In genomic region chr14:90256354-90257131, GRCh38 we compare ENCODE assay signal across 1 cellular context.
TF ChIP-seq lines count a peak whose summit lies in the region.

PSMC1 (plus strand) TSS chr14:90256553; CDS start chr14:90256598, 45 bp downstream.

TF ChIP-seq in HepG2, 621 proteins besides CTCF, POLR2A, EP300 and RAD21 (continued from another document and continues in another):
- TF ChIP-seq, protein P1, sequence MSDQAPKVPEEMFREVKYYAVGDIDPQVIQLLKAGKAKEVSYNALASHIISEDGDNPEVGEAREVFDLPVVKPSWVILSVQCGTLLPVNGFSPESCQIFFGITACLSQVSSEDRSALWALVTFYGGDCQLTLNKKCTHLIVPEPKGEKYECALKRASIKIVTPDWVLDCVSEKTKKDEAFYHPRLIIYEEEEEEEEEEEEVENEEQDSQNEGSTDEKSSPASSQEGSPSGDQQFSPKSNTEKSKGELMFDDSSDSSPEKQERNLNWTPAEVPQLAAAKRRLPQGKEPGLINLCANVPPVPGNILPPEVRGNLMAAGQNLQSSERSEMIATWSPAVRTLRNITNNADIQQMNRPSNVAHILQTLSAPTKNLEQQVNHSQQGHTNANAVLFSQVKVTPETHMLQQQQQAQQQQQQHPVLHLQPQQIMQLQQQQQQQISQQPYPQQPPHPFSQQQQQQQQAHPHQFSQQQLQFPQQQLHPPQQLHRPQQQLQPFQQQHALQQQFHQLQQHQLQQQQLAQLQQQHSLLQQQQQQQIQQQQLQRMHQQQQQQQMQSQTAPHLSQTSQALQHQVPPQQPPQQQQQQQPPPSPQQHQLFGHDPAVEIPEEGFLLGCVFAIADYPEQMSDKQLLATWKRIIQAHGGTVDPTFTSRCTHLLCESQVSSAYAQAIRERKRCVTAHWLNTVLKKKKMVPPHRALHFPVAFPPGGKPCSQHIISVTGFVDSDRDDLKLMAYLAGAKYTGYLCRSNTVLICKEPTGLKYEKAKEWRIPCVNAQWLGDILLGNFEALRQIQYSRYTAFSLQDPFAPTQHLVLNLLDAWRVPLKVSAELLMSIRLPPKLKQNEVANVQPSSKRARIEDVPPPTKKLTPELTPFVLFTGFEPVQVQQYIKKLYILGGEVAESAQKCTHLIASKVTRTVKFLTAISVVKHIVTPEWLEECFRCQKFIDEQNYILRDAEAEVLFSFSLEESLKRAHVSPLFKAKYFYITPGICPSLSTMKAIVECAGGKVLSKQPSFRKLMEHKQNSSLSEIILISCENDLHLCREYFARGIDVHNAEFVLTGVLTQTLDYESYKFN (CRISPR knock-in tag; conservative IDR thresholded peaks at IDR 0.05) = no peak
- TF ChIP-seq ZSCAN21 (CRISPR knock-in tag; IDR thresholded peaks at IDR 0.05; ENCODE audit: borderline replicate concordance) (peak; percentile 46; the same call in 1 of the 2 replicates), MIXL1 (CRISPR knock-in tag; IDR thresholded peaks at IDR 0.05) (peak; percentile 74), PREB (CRISPR knock-in tag; IDR thresholded peaks at IDR 0.05) (no peak), ZBTB38 (CRISPR knock-in tag; IDR thresholded peaks at IDR 0.05) (no peak), ZNF317 (CRISPR knock-in tag; IDR thresholded peaks at IDR 0.05) (peak; percentile 38; the same call in 1 of the 2 replicates), PRMT3 (CRISPR knock-in tag; IDR thresholded peaks at IDR 0.05; ENCODE audit: borderline replicate concordance, low read depth) (no peak), ZNF350 (CRISPR knock-in tag; IDR thresholded peaks at IDR 0.05; ENCODE audit: borderline replicate concordance, low read depth) (peak; percentile 88), PAF1 (CRISPR knock-in tag; IDR thresholded peaks at IDR 0.05) (no peak), ZSCAN30 (CRISPR knock-in tag; IDR thresholded peaks at IDR 0.05) (no peak), NKX3-1 (CRISPR knock-in tag; IDR thresholded peaks at IDR 0.05) (0 out of 2 replicates have a peak, but pooled peaks have one; percentile 25), SP4 (CRISPR knock-in tag; IDR thresholded peaks at IDR 0.05) (peak; percentile 50; the same call in 1 of the 2 replicates), ZBTB20 (CRISPR knock-in tag; IDR thresholded peaks at IDR 0.05; ENCODE audit: borderline replicate concordance, low read depth) (peak; percentile 32; the same call in 1 of the 2 replicates), ELF3 (CRISPR knock-in tag; IDR thresholded peaks at IDR 0.05) (peak; percentile 89), RORA (CRISPR knock-in tag; IDR thresholded peaks at IDR 0.05) (no peak), ZNF891 (CRISPR knock-in tag; IDR thresholded peaks at IDR 0.05) (no peak), ZNF75D (CRISPR knock-in tag; IDR thresholded peaks at IDR 0.05; ENCODE audit: borderline replicate concordance) (no peak), ZNF3 (CRISPR knock-in tag; IDR thresholded peaks at IDR 0.05) (no peak), ZMAT3 (CRISPR knock-in tag; conservative IDR thresholded peaks at IDR 0.05) (no peak), NFYC (CRISPR knock-in tag; IDR thresholded peaks at IDR 0.05) (0 out of 2 replicates have a peak, but pooled peaks have one; percentile 33), ZFP90 (CRISPR knock-in tag; IDR thresholded peaks at IDR 0.05; ENCODE audit: borderline replicate concordance) (no peak), ZNF10 (CRISPR knock-in tag; IDR thresholded peaks at IDR 0.05; ENCODE audit: borderline replicate concordance, low read depth) (no peak), ZNF530 (CRISPR knock-in tag; IDR thresholded peaks at IDR 0.05; ENCODE audit: low read depth) (no peak), ZNF629 (CRISPR knock-in tag; conservative IDR thresholded peaks at IDR 0.05) (no peak), HMG20A (CRISPR knock-in tag; IDR thresholded peaks at IDR 0.05; ENCODE audit: borderline replicate concordance) (no peak), STAT5B (CRISPR knock-in tag; IDR thresholded peaks at IDR 0.05) (no peak), ATF3 (CRISPR knock-in tag; IDR thresholded peaks at IDR 0.05) (peak; percentile 57; the same call in 1 of the 2 replicates), ZNF749 (CRISPR knock-in tag; IDR thresholded peaks at IDR 0.05; ENCODE audit: borderline replicate concordance) (no peak), TCF7 (IDR thresholded peaks at IDR 0.05; ENCODE audit: low read depth) (no peak), NFE2L1 (CRISPR knock-in tag; IDR thresholded peaks at IDR 0.05; ENCODE audit: borderline replicate concordance) (peak; percentile 99), ZNF20 (CRISPR knock-in tag; IDR thresholded peaks at IDR 0.05) (no peak), ARNT2 (CRISPR knock-in tag; IDR thresholded peaks at IDR 0.05; ENCODE audit: low read depth) (no peak), DBP (CRISPR knock-in tag; IDR thresholded peaks at IDR 0.05; ENCODE audit: not compliant biosample characterization) (peak; percentile 21), CENPBD1 (CRISPR knock-in tag; IDR thresholded peaks at IDR 0.05; ENCODE audit: borderline replicate concordance, low read depth) (no peak), DMAP1 (CRISPR knock-in tag; IDR thresholded peaks at IDR 0.05) (peak; percentile 93)
- TF ChIP-seq, protein P2, sequence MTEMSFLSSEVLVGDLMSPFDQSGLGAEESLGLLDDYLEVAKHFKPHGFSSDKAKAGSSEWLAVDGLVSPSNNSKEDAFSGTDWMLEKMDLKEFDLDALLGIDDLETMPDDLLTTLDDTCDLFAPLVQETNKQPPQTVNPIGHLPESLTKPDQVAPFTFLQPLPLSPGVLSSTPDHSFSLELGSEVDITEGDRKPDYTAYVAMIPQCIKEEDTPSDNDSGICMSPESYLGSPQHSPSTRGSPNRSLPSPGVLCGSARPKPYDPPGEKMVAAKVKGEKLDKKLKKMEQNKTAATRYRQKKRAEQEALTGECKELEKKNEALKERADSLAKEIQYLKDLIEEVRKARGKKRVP (CRISPR knock-in tag; IDR thresholded peaks at IDR 0.05) = no peak
- TF ChIP-seq, protein P3, sequence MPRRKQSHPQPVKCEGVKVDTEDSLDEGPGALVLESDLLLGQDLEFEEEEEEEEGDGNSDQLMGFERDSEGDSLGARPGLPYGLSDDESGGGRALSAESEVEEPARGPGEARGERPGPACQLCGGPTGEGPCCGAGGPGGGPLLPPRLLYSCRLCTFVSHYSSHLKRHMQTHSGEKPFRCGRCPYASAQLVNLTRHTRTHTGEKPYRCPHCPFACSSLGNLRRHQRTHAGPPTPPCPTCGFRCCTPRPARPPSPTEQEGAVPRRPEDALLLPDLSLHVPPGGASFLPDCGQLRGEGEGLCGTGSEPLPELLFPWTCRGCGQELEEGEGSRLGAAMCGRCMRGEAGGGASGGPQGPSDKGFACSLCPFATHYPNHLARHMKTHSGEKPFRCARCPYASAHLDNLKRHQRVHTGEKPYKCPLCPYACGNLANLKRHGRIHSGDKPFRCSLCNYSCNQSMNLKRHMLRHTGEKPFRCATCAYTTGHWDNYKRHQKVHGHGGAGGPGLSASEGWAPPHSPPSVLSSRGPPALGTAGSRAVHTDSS (CRISPR knock-in tag; conservative IDR thresholded peaks at IDR 0.05) = no peak
- TF ChIP-seq, protein P4, sequence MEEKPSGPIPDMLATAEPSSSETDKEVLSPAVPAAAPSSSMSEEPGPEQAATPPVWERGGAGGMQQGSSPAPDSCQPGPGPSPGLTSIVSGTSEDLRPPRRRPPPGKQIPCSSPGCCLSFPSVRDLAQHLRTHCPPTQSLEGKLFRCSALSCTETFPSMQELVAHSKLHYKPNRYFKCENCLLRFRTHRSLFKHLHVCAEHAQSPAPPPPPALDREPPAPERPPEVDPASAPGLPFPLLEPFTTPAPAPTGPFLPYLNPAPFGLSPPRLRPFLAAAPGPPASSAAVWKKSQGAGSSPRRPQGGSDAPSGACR (CRISPR knock-in tag; IDR thresholded peaks at IDR 0.05) = 0 out of 2 replicates have a peak, but pooled peaks have one; percentile 36
- TF ChIP-seq, protein P5, sequence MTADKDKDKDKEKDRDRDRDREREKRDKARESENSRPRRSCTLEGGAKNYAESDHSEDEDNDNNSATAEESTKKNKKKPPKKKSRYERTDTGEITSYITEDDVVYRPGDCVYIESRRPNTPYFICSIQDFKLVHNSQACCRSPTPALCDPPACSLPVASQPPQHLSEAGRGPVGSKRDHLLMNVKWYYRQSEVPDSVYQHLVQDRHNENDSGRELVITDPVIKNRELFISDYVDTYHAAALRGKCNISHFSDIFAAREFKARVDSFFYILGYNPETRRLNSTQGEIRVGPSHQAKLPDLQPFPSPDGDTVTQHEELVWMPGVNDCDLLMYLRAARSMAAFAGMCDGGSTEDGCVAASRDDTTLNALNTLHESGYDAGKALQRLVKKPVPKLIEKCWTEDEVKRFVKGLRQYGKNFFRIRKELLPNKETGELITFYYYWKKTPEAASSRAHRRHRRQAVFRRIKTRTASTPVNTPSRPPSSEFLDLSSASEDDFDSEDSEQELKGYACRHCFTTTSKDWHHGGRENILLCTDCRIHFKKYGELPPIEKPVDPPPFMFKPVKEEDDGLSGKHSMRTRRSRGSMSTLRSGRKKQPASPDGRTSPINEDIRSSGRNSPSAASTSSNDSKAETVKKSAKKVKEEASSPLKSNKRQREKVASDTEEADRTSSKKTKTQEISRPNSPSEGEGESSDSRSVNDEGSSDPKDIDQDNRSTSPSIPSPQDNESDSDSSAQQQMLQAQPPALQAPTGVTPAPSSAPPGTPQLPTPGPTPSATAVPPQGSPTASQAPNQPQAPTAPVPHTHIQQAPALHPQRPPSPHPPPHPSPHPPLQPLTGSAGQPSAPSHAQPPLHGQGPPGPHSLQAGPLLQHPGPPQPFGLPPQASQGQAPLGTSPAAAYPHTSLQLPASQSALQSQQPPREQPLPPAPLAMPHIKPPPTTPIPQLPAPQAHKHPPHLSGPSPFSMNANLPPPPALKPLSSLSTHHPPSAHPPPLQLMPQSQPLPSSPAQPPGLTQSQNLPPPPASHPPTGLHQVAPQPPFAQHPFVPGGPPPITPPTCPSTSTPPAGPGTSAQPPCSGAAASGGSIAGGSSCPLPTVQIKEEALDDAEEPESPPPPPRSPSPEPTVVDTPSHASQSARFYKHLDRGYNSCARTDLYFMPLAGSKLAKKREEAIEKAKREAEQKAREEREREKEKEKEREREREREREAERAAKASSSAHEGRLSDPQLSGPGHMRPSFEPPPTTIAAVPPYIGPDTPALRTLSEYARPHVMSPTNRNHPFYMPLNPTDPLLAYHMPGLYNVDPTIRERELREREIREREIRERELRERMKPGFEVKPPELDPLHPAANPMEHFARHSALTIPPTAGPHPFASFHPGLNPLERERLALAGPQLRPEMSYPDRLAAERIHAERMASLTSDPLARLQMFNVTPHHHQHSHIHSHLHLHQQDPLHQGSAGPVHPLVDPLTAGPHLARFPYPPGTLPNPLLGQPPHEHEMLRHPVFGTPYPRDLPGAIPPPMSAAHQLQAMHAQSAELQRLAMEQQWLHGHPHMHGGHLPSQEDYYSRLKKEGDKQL (CRISPR knock-in tag; IDR thresholded peaks at IDR 0.05; ENCODE audit: low read depth) = no peak
- TF ChIP-seq, protein P6, sequence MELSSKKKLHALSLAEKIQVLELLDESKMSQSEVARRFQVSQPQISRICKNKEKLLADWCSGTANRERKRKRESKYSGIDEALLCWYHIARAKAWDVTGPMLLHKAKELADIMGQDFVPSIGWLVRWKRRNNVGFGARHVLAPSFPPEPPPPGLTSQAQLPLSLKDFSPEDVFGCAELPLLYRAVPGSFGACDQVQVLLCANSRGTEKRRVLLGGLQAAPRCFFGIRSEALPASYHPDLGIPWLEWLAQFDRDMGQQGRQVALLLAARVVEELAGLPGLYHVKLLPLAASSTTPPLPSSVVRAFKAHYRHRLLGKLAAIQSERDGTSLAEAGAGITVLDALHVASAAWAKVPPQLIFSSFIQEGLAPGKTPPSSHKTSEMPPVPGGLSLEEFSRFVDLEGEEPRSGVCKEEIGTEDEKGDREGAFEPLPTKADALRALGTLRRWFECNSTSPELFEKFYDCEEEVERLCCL (CRISPR knock-in tag; IDR thresholded peaks at IDR 0.05; ENCODE audit: borderline replicate concordance) = no peak
- TF ChIP-seq, protein P7, sequence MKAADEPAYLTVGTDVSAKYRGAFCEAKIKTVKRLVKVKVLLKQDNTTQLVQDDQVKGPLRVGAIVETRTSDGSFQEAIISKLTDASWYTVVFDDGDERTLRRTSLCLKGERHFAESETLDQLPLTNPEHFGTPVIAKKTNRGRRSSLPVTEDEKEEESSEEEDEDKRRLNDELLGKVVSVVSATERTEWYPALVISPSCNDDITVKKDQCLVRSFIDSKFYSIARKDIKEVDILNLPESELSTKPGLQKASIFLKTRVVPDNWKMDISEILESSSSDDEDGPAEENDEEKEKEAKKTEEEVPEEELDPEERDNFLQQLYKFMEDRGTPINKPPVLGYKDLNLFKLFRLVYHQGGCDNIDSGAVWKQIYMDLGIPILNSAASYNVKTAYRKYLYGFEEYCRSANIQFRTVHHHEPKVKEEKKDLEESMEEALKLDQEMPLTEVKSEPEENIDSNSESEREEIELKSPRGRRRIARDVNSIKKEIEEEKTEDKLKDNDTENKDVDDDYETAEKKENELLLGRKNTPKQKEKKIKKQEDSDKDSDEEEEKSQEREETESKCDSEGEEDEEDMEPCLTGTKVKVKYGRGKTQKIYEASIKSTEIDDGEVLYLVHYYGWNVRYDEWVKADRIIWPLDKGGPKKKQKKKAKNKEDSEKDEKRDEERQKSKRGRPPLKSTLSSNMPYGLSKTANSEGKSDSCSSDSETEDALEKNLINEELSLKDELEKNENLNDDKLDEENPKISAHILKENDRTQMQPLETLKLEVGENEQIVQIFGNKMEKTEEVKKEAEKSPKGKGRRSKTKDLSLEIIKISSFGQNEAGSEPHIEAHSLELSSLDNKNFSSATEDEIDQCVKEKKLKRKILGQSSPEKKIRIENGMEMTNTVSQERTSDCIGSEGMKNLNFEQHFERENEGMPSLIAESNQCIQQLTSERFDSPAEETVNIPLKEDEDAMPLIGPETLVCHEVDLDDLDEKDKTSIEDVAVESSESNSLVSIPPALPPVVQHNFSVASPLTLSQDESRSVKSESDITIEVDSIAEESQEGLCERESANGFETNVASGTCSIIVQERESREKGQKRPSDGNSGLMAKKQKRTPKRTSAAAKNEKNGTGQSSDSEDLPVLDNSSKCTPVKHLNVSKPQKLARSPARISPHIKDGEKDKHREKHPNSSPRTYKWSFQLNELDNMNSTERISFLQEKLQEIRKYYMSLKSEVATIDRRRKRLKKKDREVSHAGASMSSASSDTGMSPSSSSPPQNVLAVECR (CRISPR knock-in tag; IDR thresholded peaks at IDR 0.05; ENCODE audit: borderline replicate concordance) = peak; percentile 88
